Comparison of ENCODE assay signal across 18 cellular contexts in genomic region chr10:77301305-77301730, GRCh38.
A peak's percentile ranks its signal among the peaks of the same experiment; 100 is the strongest.
DNase-seq lines count a peak whose midpoint lies in the region; ATAC-seq and TF ChIP-seq lines count a peak whose summit lies in the region.
"Had no signal": no experiment of that assay in that cellular context is flagged by ENCODE, and none has a peak within 500 bp of the region (broad histone marks: within the 10 kb centered on the region; RNA-seq: fewer than 3 reads in every experiment).

No MANE protein-coding gene starts in this region.

- ATAC-seq in RWPE2 (ENCODE audit: low read depth) (peak; percentile 64), GM18502 (IDR thresholded peaks at IDR 0.05; ENCODE audit: poor library complexity, unreplicated experiment) (no peak)

- H3K4me2 ChIP-seq in skeletal muscle satellite cell (ENCODE audit: low read length) = peak overlapping the region; percentile 39

- no peak overlapping the region for H3K9ac ChIP-seq in skeletal muscle satellite cell (ENCODE audit: low read depth, low read length)

- no peak for TF ChIP-seq CTCF in RWPE2 (IDR thresholded peaks at IDR 0.05; ENCODE audit: poor library complexity, severe bottlenecking)

- no peaks in the 10 kb centered on the region for H3K27me3 ChIP-seq in RWPE2 (ENCODE audit: insufficient read depth, poor library complexity, severe bottlenecking)
- H3K27me3 ChIP-seq in skeletal muscle satellite cell (ENCODE audit: control insufficient read depth, insufficient read depth, low read length) = no peaks in the 10 kb centered on the region

- H3K4me1 ChIP-seq in RWPE2 (ENCODE audit: insufficient read depth, poor library complexity, severe bottlenecking) (peaks cover 17% of the 10 kb centered on the region), skeletal muscle satellite cell (ENCODE audit: control insufficient read depth, insufficient read depth, low read length) (peaks cover 40% of the 10 kb centered on the region)

- peak overlapping the region; percentile 61 for H3K27ac ChIP-seq in RWPE2 (ENCODE audit: poor library complexity, severe bottlenecking)
- H3K27ac ChIP-seq: skin epidermis had no signal

- peak; percentile 76 for DNase-seq in ELR (ENCODE audit: low read depth)
- no peak for DNase-seq in RWPE2 (ENCODE audit: low spot score)
- DNase-seq in fibroblast of gingiva (ENCODE audit: low read depth) = peak; percentile 34
- no peak for DNase-seq in superior temporal gyrus (ENCODE audit: extremely low spot score)
- no peak for DNase-seq in stimulated activated CD4-positive, alpha-beta T cell treated with anti-CD3 and anti-CD28 coated beads, Interleukin-4, amount 100 ng/mL, for 4 hours
- no peak for DNase-seq in T1000 (lab: John Stamatoyannopoulos, UW)
- DNase-seq: activated CD4-positive, CD25-positive, alpha-beta regulatory T cell; activated CD8-positive, alpha-beta memory T cell treated with anti-CD3 and anti-CD28 coated beads, Interleukin-2, amount 50 U/mL, for 48 hours; activated naive CD4-positive, alpha-beta T cell treated with anti-CD3 and anti-CD28 coated beads for 36 hours; caudate nucleus; CD4-positive, alpha-beta memory T cell; left cardiac atrium; MM.1S; NCI-H1930; NCI-H526 treated with DMSO at 0.1 percent for 48 hours had no signal

- H3K36me3 ChIP-seq in RWPE2 (ENCODE audit: low read depth) (no peaks in the 10 kb centered on the region), skeletal muscle satellite cell (ENCODE audit: insufficient read depth, low read length) (no peaks in the 10 kb centered on the region)

- H3K9me3 ChIP-seq in RWPE2 (ENCODE audit: severe bottlenecking) (no peaks in the 10 kb centered on the region), skeletal muscle satellite cell (replicated peaks; ENCODE audit: low read length) (no peaks in the 10 kb centered on the region)

- H3K4me3 ChIP-seq in RWPE2 (ENCODE audit: severe bottlenecking) = no peak overlapping the region
- H3K4me3 ChIP-seq in skeletal muscle satellite cell (ENCODE audit: low read length) = no peak overlapping the region
- H3K4me3 ChIP-seq: skin epidermis had no signal

Comparison
In these comparisons a context has a peak if more than half of its experiments do, and no peak if none do; other contexts are left out.
1. DNase-seq: peak in ELR (single experiment) and fibroblast of gingiva (single experiment); none in RWPE2 (single experiment), superior temporal gyrus (single experiment), stimulated activated CD4-positive, alpha-beta T cell treated with anti-CD3 and anti-CD28 coated beads, Interleukin-4, amount 100 ng/mL, for 4 hours (0 of 2) and T1000 (single experiment).